ENCODE assay signal across 15 cellular contexts in genomic region chr20:3925899-3926638, GRCh38. TPM values are rescaled to one million over a fixed set of nuclear protein-coding genes. Genes with fewer than 3 reads are reported as not detected.
A peak's percentile ranks its signal among the peaks of the same experiment; 100 is the strongest.
DNase-seq lines count a peak whose midpoint lies in the region; ATAC-seq and TF ChIP-seq lines count a peak whose summit lies in the region.
"Had no signal": no experiment of that assay in that cellular context is flagged by ENCODE, and none has a peak within 500 bp of the region (broad histone marks: within the 10 kb centered on the region; RNA-seq: fewer than 3 reads in every experiment).

No MANE protein-coding gene starts in this region.

- peaks cover 43% of the 10 kb centered on the region for H3K36me3 ChIP-seq in OCI-LY1 (ENCODE audit: insufficient read depth, low read length)

- H3K9me3 Mint-ChIP-seq in activated T-cell treated with anti-CD3 and anti-CD28 coated beads, Interleukin-2, amount 50 U/mL, for 72 hours = no peaks in the 10 kb centered on the region
- no peaks in the 10 kb centered on the region for H3K9me3 Mint-ChIP-seq in dendritic cell treated with granulocyte-macrophage colony-stimulating factor and Interleukin-4, amounts not matched to agents 40 ng/mL and 50 ng/mL, for 4 days
- no peaks in the 10 kb centered on the region for H3K9me3 Mint-ChIP-seq in stimulated activated effector memory CD8-positive, alpha-beta T cell treated with anti-CD3 and anti-CD28 coated beads, Interleukin-12 subunit alpha, Interleukin-12 subunit beta, amount 100 ng/mL, for 72 hours

- H3K27ac Mint-ChIP-seq in activated T-cell treated with anti-CD3 and anti-CD28 coated beads, Interleukin-2, amount 50 U/mL, for 72 hours = peak overlapping the region; percentile 68
- peak overlapping the region; percentile 69 for H3K27ac Mint-ChIP-seq in dendritic cell treated with granulocyte-macrophage colony-stimulating factor and Interleukin-4, amounts not matched to agents 40 ng/mL and 50 ng/mL, for 4 days
- H3K27ac Mint-ChIP-seq in stimulated activated effector memory CD8-positive, alpha-beta T cell treated with anti-CD3 and anti-CD28 coated beads, Interleukin-12 subunit alpha, Interleukin-12 subunit beta, amount 100 ng/mL, for 72 hours = peak overlapping the region; percentile 91

- H3K36me3 Mint-ChIP-seq in activated T-cell treated with anti-CD3 and anti-CD28 coated beads, Interleukin-2, amount 50 U/mL, for 72 hours (ENCODE audit: insufficient read depth in 2 of 2) = peaks cover 1 to 15% of the 10 kb centered on the region in 2 donors
- H3K36me3 Mint-ChIP-seq in dendritic cell treated with granulocyte-macrophage colony-stimulating factor and Interleukin-4, amounts not matched to agents 40 ng/mL and 50 ng/mL, for 4 days (ENCODE audit: low read depth) = peaks cover 80% of the 10 kb centered on the region
- peaks cover 99% of the 10 kb centered on the region for H3K36me3 Mint-ChIP-seq in stimulated activated effector memory CD8-positive, alpha-beta T cell treated with anti-CD3 and anti-CD28 coated beads, Interleukin-12 subunit alpha, Interleukin-12 subunit beta, amount 100 ng/mL, for 72 hours

- no peak for TF ChIP-seq CTCF in OCI-LY1 (IDR thresholded peaks at IDR 0.05; ENCODE audit: low read length)

- H3K27ac ChIP-seq in OCI-LY1 (ENCODE audit: low read depth, low read length, poor library complexity, severe bottlenecking) = peak overlapping the region; percentile 20
- H3K27ac ChIP-seq: C4-2B, Peyer's patch, psoas muscle had no signal

- H4K20me1 ChIP-seq in OCI-LY1 (ENCODE audit: insufficient read depth, low read length) = no peaks in the 10 kb centered on the region

- peaks cover 59% of the 10 kb centered on the region for H3K4me1 Mint-ChIP-seq in activated T-cell treated with anti-CD3 and anti-CD28 coated beads, Interleukin-2, amount 50 U/mL, for 72 hours (ENCODE audit: low read depth)
- H3K4me1 Mint-ChIP-seq in dendritic cell treated with granulocyte-macrophage colony-stimulating factor and Interleukin-4, amounts not matched to agents 40 ng/mL and 50 ng/mL, for 4 days (ENCODE audit: low read depth) = peaks cover 92% of the 10 kb centered on the region
- peaks cover 76% of the 10 kb centered on the region for H3K4me1 Mint-ChIP-seq in stimulated activated effector memory CD8-positive, alpha-beta T cell treated with anti-CD3 and anti-CD28 coated beads, Interleukin-12 subunit alpha, Interleukin-12 subunit beta, amount 100 ng/mL, for 72 hours

- H3K4me2 ChIP-seq in OCI-LY1 (ENCODE audit: low read length) = no peak overlapping the region

- H3K4me1 ChIP-seq in OCI-LY1 (ENCODE audit: insufficient read depth, low read length, severe bottlenecking) = peaks cover 60% of the 10 kb centered on the region
- H3K4me1 ChIP-seq: Peyer's patch had no signal

- H3K27me3 ChIP-seq in OCI-LY1 (ENCODE audit: insufficient read depth, low read length) = no peaks in the 10 kb centered on the region
- H3K27me3 ChIP-seq: Peyer's patch had no signal

- H3K4me3 ChIP-seq in OCI-LY1 (ENCODE audit: low read depth, low read length, poor library complexity, severe bottlenecking) = no peak overlapping the region
- H3K4me3 ChIP-seq: Peyer's patch, psoas muscle had no signal

- intact Hi-C loops in dendritic cell treated with granulocyte-macrophage colony-stimulating factor and Interleukin-4, amounts not matched to agents 40 ng/mL and 50 ng/mL, for 4 days (cut with micrococcal nuclease) = loop anchor here (2.0 to 5.0 kb wide), 4 partner anchors 17 to 156 kb away; no protein-coding TSS in a partner anchor

- no peaks in the 10 kb centered on the region for H3K9me2 ChIP-seq in OCI-LY1 (ENCODE audit: low read depth, low read length)

- no peaks in the 10 kb centered on the region for H3K27me3 Mint-ChIP-seq in activated T-cell treated with anti-CD3 and anti-CD28 coated beads, Interleukin-2, amount 50 U/mL, for 72 hours (ENCODE audit: low read depth)
- H3K27me3 Mint-ChIP-seq in dendritic cell treated with granulocyte-macrophage colony-stimulating factor and Interleukin-4, amounts not matched to agents 40 ng/mL and 50 ng/mL, for 4 days = no peaks in the 10 kb centered on the region

- H2AFZ ChIP-seq in OCI-LY1 (ENCODE audit: low read length) = no peak overlapping the region

- no peak for DNase-seq in activated T-cell treated with anti-CD3 and anti-CD28 coated beads, Interleukin-2, amount 50 U/mL, for 72 hours
- no peak for DNase-seq in activated T-cell treated with anti-CD3 and anti-CD28 coated beads, Interleukin-2, amount 50 U/mL, for 1 hour
- DNase-seq in stimulated activated effector memory CD8-positive, alpha-beta T cell treated with anti-CD3 and anti-CD28 coated beads, Interleukin-12 subunit alpha, Interleukin-12 subunit beta, amount 100 ng/mL, for 72 hours (ENCODE audit: low spot score in 2 of 2) = no peak
- DNase-seq: activated effector memory CD4-positive, alpha-beta T cell treated with anti-CD3 and anti-CD28 coated beads, Interleukin-2, amount 50 U/mL, for 16 hours; GOT3; left ventricle myocardium superior; NCI-H2081; Peyer's patch; psoas muscle had no signal

- H3K9ac ChIP-seq in OCI-LY1 (ENCODE audit: low read length) = no peak overlapping the region

- no peak overlapping the region for H3K4me3 Mint-ChIP-seq in activated T-cell treated with anti-CD3 and anti-CD28 coated beads, Interleukin-2, amount 50 U/mL, for 72 hours
- no peak overlapping the region for H3K4me3 Mint-ChIP-seq in dendritic cell treated with granulocyte-macrophage colony-stimulating factor and Interleukin-4, amounts not matched to agents 40 ng/mL and 50 ng/mL, for 4 days
- H3K4me3 Mint-ChIP-seq in stimulated activated effector memory CD8-positive, alpha-beta T cell treated with anti-CD3 and anti-CD28 coated beads, Interleukin-12 subunit alpha, Interleukin-12 subunit beta, amount 100 ng/mL, for 72 hours = no peak overlapping the region

- no peaks in the 10 kb centered on the region for H3K79me2 ChIP-seq in OCI-LY1 (ENCODE audit: insufficient read depth, low read length)

- 0 out of 2 replicates have a peak, but pooled peaks cover 8% of the 10 kb centered on the region for H3F3A ChIP-seq in OCI-LY1 (ENCODE audit: insufficient read depth, low read length)

- no peak for ATAC-seq in activated T-cell treated with anti-CD3 and anti-CD28 coated beads, Interleukin-2, amount 50 U/mL, for 72 hours (replicated peaks in 1 of 2)
- ATAC-seq in stimulated activated effector memory CD8-positive, alpha-beta T cell treated with anti-CD3 and anti-CD28 coated beads, Interleukin-12 subunit alpha, Interleukin-12 subunit beta, amount 100 ng/mL, for 72 hours = no peak
- ATAC-seq in HG02973 (IDR thresholded peaks at IDR 0.05; ENCODE audit: unreplicated experiment) (no peak), HG03175 (IDR thresholded peaks at IDR 0.05; ENCODE audit: unreplicated experiment) (no peak), GM19351 (IDR thresholded peaks at IDR 0.05; ENCODE audit: unreplicated experiment) (no peak)
- ATAC-seq: left ventricle myocardium superior had no signal

- no peaks in the 10 kb centered on the region for H3K9me3 ChIP-seq in OCI-LY1 (ENCODE audit: low read length)
- H3K9me3 ChIP-seq: Peyer's patch, psoas muscle had no signal

RNA-seq across cellular contexts. Expression of gene PANK2, which starts 36.9 kb away (rescaled TPM):
- total RNA-seq in activated T-cell treated with anti-CD3 and anti-CD28 coated beads, Interleukin-2, amount 50 U/mL, for 72 hours = 10 to 100 TPM; 60.6 to 67.4 TPM
